In genomic region chr17:19540706-19541370, GRCh38 we compare ENCODE assay signal across 16 cellular contexts. TPM values are rescaled to one million over a fixed set of nuclear protein-coding genes. Genes with fewer than 3 reads are reported as not detected.
DNase-seq lines count a peak whose midpoint lies in the region; ATAC-seq and TF ChIP-seq lines count a peak whose summit lies in the region.
"Had no signal": no experiment of that assay in that cellular context is flagged by ENCODE, and none has a peak within 500 bp of the region (broad histone marks: within the 10 kb centered on the region; RNA-seq: fewer than 3 reads in every experiment).

No MANE protein-coding gene starts in this region.

- no peak overlapping the region for H3K18ac ChIP-seq in mesendoderm (ENCODE audit: low read length)

- no peaks in the 10 kb centered on the region for H3K9me3 Mint-ChIP-seq in neural progenitor cell
- H3K9me3 Mint-ChIP-seq in CD8-positive, alpha-beta memory T cell: no peaks in the 10 kb centered on the region
- H3K9me3 Mint-ChIP-seq: CD4-positive, alpha-beta memory T cell; GM23338 had no signal

- H3K36me3 ChIP-seq in mesendoderm (ENCODE audit: control insufficient read depth, insufficient read depth, low read length) (no peaks in the 10 kb centered on the region), gastrocnemius medialis (peaks cover 0 to 6% of the 10 kb centered on the region in 2 donors), sigmoid colon (no peaks in the 10 kb centered on the region), neural progenitor cell (no peaks in the 10 kb centered on the region)
- no peaks in the 10 kb centered on the region for H3K36me3 ChIP-seq in CD8-positive, alpha-beta memory T cell (ENCODE audit: insufficient read depth, low read length)
- H3K36me3 ChIP-seq: BLaER1 had no signal

- H3K79me2 ChIP-seq in mesendoderm (ENCODE audit: control insufficient read depth, insufficient read depth, low read length) (no peaks in the 10 kb centered on the region), neural progenitor cell (ENCODE audit: low read depth) (no peaks in the 10 kb centered on the region)

- no peak overlapping the region for H3K4ac ChIP-seq in mesendoderm (ENCODE audit: low read depth, low read length)

- peaks cover 13% of the 10 kb centered on the region for H3K27me3 Mint-ChIP-seq in neural progenitor cell (ENCODE audit: insufficient read depth, low read depth)
- H3K27me3 Mint-ChIP-seq in CD8-positive, alpha-beta memory T cell: peaks cover 19 to 20% of the 10 kb centered on the region in 2 donors

- H4K20me1 ChIP-seq in neural progenitor cell (ENCODE audit: low read depth): no peaks in the 10 kb centered on the region
- H4K20me1 ChIP-seq: BLaER1 had no signal

- H3K9me3 ChIP-seq in gastrocnemius medialis (no peaks in the 10 kb centered on the region), sigmoid colon (no peaks in the 10 kb centered on the region), neural progenitor cell (ENCODE audit: low read depth) (no peaks in the 10 kb centered on the region)
- H3K9me3 ChIP-seq in CD8-positive, alpha-beta memory T cell (ENCODE audit: low read length): no peaks in the 10 kb centered on the region
- H3K9me3 ChIP-seq: BLaER1 had no signal

- in situ Hi-C loops in gastrocnemius medialis (cut with MboI; ENCODE audit: low sequenced_read_pairs in 4 of 4): no loop called here

- H3K4me1 Mint-ChIP-seq in neural progenitor cell: peaks cover 8% of the 10 kb centered on the region
- H3K4me1 Mint-ChIP-seq in CD8-positive, alpha-beta memory T cell: no peaks in the 10 kb centered on the region
- H3K4me1 Mint-ChIP-seq: CD4-positive, alpha-beta memory T cell had no signal

- no peaks in the 10 kb centered on the region for H3K4me1 ChIP-seq in mesendoderm (ENCODE audit: control insufficient read depth, low read depth, low read length)
- H3K4me1 ChIP-seq in gastrocnemius medialis: peaks cover 30 to 49% of the 10 kb centered on the region in 2 donors
- no peaks in the 10 kb centered on the region for H3K4me1 ChIP-seq in sigmoid colon
- H3K4me1 ChIP-seq in neural progenitor cell: no peaks in the 10 kb centered on the region
- no peaks in the 10 kb centered on the region for H3K4me1 ChIP-seq in CD8-positive, alpha-beta memory T cell (ENCODE audit: insufficient read depth, low read length)

- H3K9ac ChIP-seq in mesendoderm (ENCODE audit: low read length) (no peak overlapping the region), neural progenitor cell (no peak overlapping the region)
- H3K9ac ChIP-seq: BLaER1 had no signal

- H4K8ac ChIP-seq in mesendoderm (ENCODE audit: low read depth, low read length): no peak overlapping the region

- peak; percentile 67 for DNase-seq in cardiac septum (ENCODE audit: low spot score)
- no peak for DNase-seq in left ventricle myocardium superior
- peak; percentile 23 for DNase-seq in mesendoderm
- DNase-seq in gastrocnemius medialis: no peak
- DNase-seq in sigmoid colon: no peak
- DNase-seq in neural progenitor cell (ENCODE audit: low spot score): no peak
- no peak for DNase-seq in CD8-positive, alpha-beta memory T cell
- DNase-seq: 8988T; Calu3; CD4-positive, alpha-beta memory T cell; DMS79 treated with DMSO at 0.1 percent for 48 hours; GF-D8; HCEC 1CT had no signal

- POLR2A ChIA-PET in CD8-positive, alpha-beta memory T cell (lab: Charles Lee): no interaction called here

- H3K4me3 Mint-ChIP-seq in neural progenitor cell: no peak overlapping the region
- no peak overlapping the region for H3K4me3 Mint-ChIP-seq in CD8-positive, alpha-beta memory T cell
- H3K4me3 Mint-ChIP-seq: CD14-positive monocyte; CD4-positive, alpha-beta memory T cell; GM23338 had no signal

- TF ChIP-seq CTCF in gastrocnemius medialis (IDR thresholded peaks at IDR 0.05 in 4 of 5, conservative IDR thresholded peaks at IDR 0.05 in 1 of 5) (no peak), sigmoid colon (IDR thresholded peaks at IDR 0.05) (no peak), neural progenitor cell (IDR thresholded peaks at IDR 0.05) (no peak)

- TF ChIP-seq POLR2A in gastrocnemius medialis (IDR thresholded peaks at IDR 0.05): no peak
- no peak for TF ChIP-seq POLR2A in sigmoid colon (IDR thresholded peaks at IDR 0.05)

- H3K36me3 Mint-ChIP-seq in neural progenitor cell: no peaks in the 10 kb centered on the region
- no peaks in the 10 kb centered on the region for H3K36me3 Mint-ChIP-seq in CD8-positive, alpha-beta memory T cell
- H3K36me3 Mint-ChIP-seq: CD4-positive, alpha-beta memory T cell had no signal

- no peaks in the 10 kb centered on the region for H3K79me1 ChIP-seq in mesendoderm (ENCODE audit: low read length)

- H3K27ac ChIP-seq in mesendoderm (ENCODE audit: low read depth, low read length): no peak overlapping the region
- H3K27ac ChIP-seq in gastrocnemius medialis: peak overlapping the region; percentile 89 to 94 (median 91)
- no peak overlapping the region for H3K27ac ChIP-seq in sigmoid colon
- H3K27ac ChIP-seq in neural progenitor cell: no peak overlapping the region
- H3K27ac ChIP-seq in CD8-positive, alpha-beta memory T cell (ENCODE audit: low read depth, low read length): no peak overlapping the region
- H3K27ac ChIP-seq: BLaER1 had no signal

- no peak overlapping the region for H4K5ac ChIP-seq in mesendoderm (ENCODE audit: low read length)

- no peak overlapping the region for H2BK15ac ChIP-seq in mesendoderm (replicated peaks; ENCODE audit: low read depth)

- TF ChIP-seq EP300 in sigmoid colon (IDR thresholded peaks at IDR 0.05): no peak

- no peak overlapping the region for H2BK120ac ChIP-seq in mesendoderm (ENCODE audit: low read depth, low read length)

- no peak for ATAC-seq in left ventricle myocardium superior
- ATAC-seq in gastrocnemius medialis: no peak
- ATAC-seq: GM23338 had no signal

- H3F3A ChIP-seq in neural progenitor cell (ENCODE audit: low read depth): no peaks in the 10 kb centered on the region

- CTCF ChIA-PET in CD8-positive, alpha-beta memory T cell (lab: Charles Lee): no interaction called here

- H3K4me3 ChIP-seq in mesendoderm (ENCODE audit: low read length) (no peak overlapping the region), gastrocnemius medialis (no peak overlapping the region), sigmoid colon (no peak overlapping the region), neural progenitor cell (no peak overlapping the region)
- no peak overlapping the region for H3K4me3 ChIP-seq in CD8-positive, alpha-beta memory T cell (ENCODE audit: low read length)
- H3K4me3 ChIP-seq: BLaER1, GM23338 had no signal

- no peak overlapping the region for H3K56ac ChIP-seq in mesendoderm (ENCODE audit: low read length)

- H2AK5ac ChIP-seq in mesendoderm (ENCODE audit: low read length): no peak overlapping the region

- H3K27ac Mint-ChIP-seq in neural progenitor cell: no peak overlapping the region
- no peak overlapping the region for H3K27ac Mint-ChIP-seq in CD8-positive, alpha-beta memory T cell
- H3K27ac Mint-ChIP-seq: CD14-positive monocyte; CD4-positive, alpha-beta memory T cell; GM23338 had no signal

- H2BK5ac ChIP-seq in mesendoderm (ENCODE audit: low read length): no peak overlapping the region

- H3K4me2 ChIP-seq in mesendoderm (ENCODE audit: low read length) (no peak overlapping the region), neural progenitor cell (no peak overlapping the region)
- H3K4me2 ChIP-seq: BLaER1, GM23338 had no signal

- no peak overlapping the region for H2AFZ ChIP-seq in neural progenitor cell (replicated peaks)
- H2AFZ ChIP-seq: GM23338 had no signal

- intact Hi-C loops in cardiac septum (cut with DNase I) (no loop called here), left ventricle myocardium superior (cut with micrococcal nuclease) (no loop called here), gastrocnemius medialis (cut with DNase I; ENCODE audit: low total_unique reads) (no loop called here), sigmoid colon (cut with DNase I) (no loop called here)

- H3K23ac ChIP-seq in mesendoderm (ENCODE audit: low read length): no peak overlapping the region

- H3K27me3 ChIP-seq in mesendoderm (ENCODE audit: insufficient read depth, low read length, poor library complexity) (no peaks in the 10 kb centered on the region), gastrocnemius medialis (no peaks in the 10 kb centered on the region), sigmoid colon (no peaks in the 10 kb centered on the region), neural progenitor cell (peaks cover 4% of the 10 kb centered on the region)
- no peaks in the 10 kb centered on the region for H3K27me3 ChIP-seq in CD8-positive, alpha-beta memory T cell (ENCODE audit: insufficient read depth, low read length, poor library complexity, severe bottlenecking)

- no CpG with 5 or more reads among the region's 13 CpGs for WGBS in mesendoderm (ENCODE audit: extremely low coverage, insufficient coverage, low lambda C conversion rate)
- WGBS in sigmoid colon, 2 donors: 94% methylated on average over 13 of the region's 13 CpGs

RNA-seq across cellular contexts. Expression of gene SLC47A1, which starts 7.2 kb away (rescaled TPM):
- 11.8 TPM for total RNA-seq in cardiac septum
- 4.6 TPM for total RNA-seq in left ventricle myocardium superior
- 4.6 TPM for polyA plus RNA-seq in mesendoderm (2013, experiment 1 of 2)
- polyA plus RNA-seq in mesendoderm (2013, experiment 2 of 2): 4.6 TPM
- total RNA-seq in gastrocnemius medialis: 100 to 1,000 TPM in 3 of 4 donors, 10 to 100 TPM in 1; 34.2 to 257 (median 133) TPM
- 1 to 10 TPM in 2 of 4 donors, under 1 TPM in 2; 0.82 to 8.2 (median 2.5) TPM for total RNA-seq in sigmoid colon
- 1 to 10 TPM in 2 of 3 donors, under 1 TPM in 1; 0.82 to 3.7 (median 1.2) TPM for polyA plus RNA-seq in sigmoid colon
- 1.9 and 2.1 TPM in 2 replicates for total RNA-seq in neural progenitor cell (ENCODE audit: low replicate concordance)
- under 1 TPM; 0.15 to 0.20 TPM for total RNA-seq in CD8-positive, alpha-beta memory T cell
- 0.29 TPM for polyA plus RNA-seq in CD8-positive, alpha-beta memory T cell
- total RNA-seq: Calu3 had no signal
- polyA plus RNA-seq: CD4-positive, alpha-beta memory T cell had no signal

Comparison
In these comparisons a context has a peak if more than half of its experiments do, and no peak if none do; other contexts are left out.
1. DNase-seq: peak in cardiac septum (single experiment) and mesendoderm (single experiment); none in left ventricle myocardium superior (single experiment), gastrocnemius medialis (0 of 2), sigmoid colon (single experiment), neural progenitor cell (single experiment) and CD8-positive, alpha-beta memory T cell (0 of 5).
2. H3K27ac ChIP-seq: peak in gastrocnemius medialis (4 of 4); none in mesendoderm (single experiment), sigmoid colon (0 of 4), neural progenitor cell (single experiment) and CD8-positive, alpha-beta memory T cell (single experiment).